8 cellular contexts compared by ENCODE assay signal in genomic region chr22:20624161-20624616, GRCh38.
DNase-seq lines count a peak whose midpoint lies in the region; ATAC-seq, FAIRE-seq and TF ChIP-seq lines count a peak whose summit lies in the region.

No MANE protein-coding gene starts in this region.

- TF ChIP-seq CTCF in GM12865 (IDR thresholded peaks at IDR 0.05; ENCODE audit: insufficient read depth, low read depth, low read length, missing control alignments) (no peak), bronchial epithelial cell (IDR thresholded peaks at IDR 0.05; ENCODE audit: insufficient read depth, low read length, severe bottlenecking) (no peak), suprapubic skin (IDR thresholded peaks at IDR 0.05) (no peak)

- ATAC-seq in GM21360 (IDR thresholded peaks at IDR 0.05; ENCODE audit: unreplicated experiment) (peak; percentile 59), HG03432 (IDR thresholded peaks at IDR 0.05; ENCODE audit: unreplicated experiment) (peak; percentile 78), esophagus mucosa (no peak), HG03025 (IDR thresholded peaks at IDR 0.05; ENCODE audit: low FRiP score, unreplicated experiment) (no peak)

- WGBS in suprapubic skin: 74% methylated on average over 5 of the region's 5 CpGs

- H3K27ac ChIP-seq in suprapubic skin: no peak overlapping the region

- no peak for TF ChIP-seq POLR2A in suprapubic skin (IDR thresholded peaks at IDR 0.05)

- H3K4me3 ChIP-seq in GM12865 (ENCODE audit: low read depth, low read length) (no peak overlapping the region), bronchial epithelial cell (ENCODE audit: low read depth, low read length) (no peak overlapping the region), suprapubic skin (no peak overlapping the region)

- no peak for FAIRE-seq in bronchial epithelial cell (lab: Jason Lieb, UNC)

- no peak for TF ChIP-seq EP300 in suprapubic skin (IDR thresholded peaks at IDR 0.05)

- H3K36me3 ChIP-seq in bronchial epithelial cell (ENCODE audit: control insufficient read depth, insufficient read depth, low read length) (no peaks in the 10 kb centered on the region), suprapubic skin (no peaks in the 10 kb centered on the region)

- peaks cover 1% of the 10 kb centered on the region for H3K27me3 ChIP-seq in bronchial epithelial cell (ENCODE audit: control insufficient read depth, insufficient read depth, low read length)
- no peaks in the 10 kb centered on the region for H3K27me3 ChIP-seq in suprapubic skin

- H3K4me1 ChIP-seq in suprapubic skin: no peaks in the 10 kb centered on the region

- no peaks in the 10 kb centered on the region for H3K9me3 ChIP-seq in suprapubic skin

- DNase-seq in GM12865 (ENCODE audit: low read depth) (peak; percentile 95), bronchial epithelial cell (ENCODE audit: low read depth) (peak; percentile 10), DMS114 treated with DMSO at 0.1 percent for 48 hours (lab: John Stamatoyannopoulos, UW; ENCODE audit: unreplicated experiment) (no peak), suprapubic skin (ENCODE audit: low spot score in 2 of 2) (no peak)

Comparison
In these comparisons a context has a peak if more than half of its experiments do, and no peak if none do; other contexts are left out.
1. DNase-seq: peak in GM12865 (single experiment) and bronchial epithelial cell (single experiment); none in DMS114 treated with DMSO at 0.1 percent for 48 hours (single experiment) and suprapubic skin (0 of 2).
2. ATAC-seq: peak in GM21360 (single experiment) and HG03432 (single experiment); none in esophagus mucosa (single experiment) and HG03025 (single experiment).